ENCODE assay signal across 10 cellular contexts in genomic region chr9:128193469-128194096, GRCh38. TPM values are rescaled to one million over a fixed set of nuclear protein-coding genes. Genes with fewer than 3 reads are reported as not detected.
DNase-seq lines count a peak whose midpoint lies in the region; ATAC-seq and TF ChIP-seq lines count a peak whose summit lies in the region.
"Had no signal": no experiment of that assay in that cellular context is flagged by ENCODE, and none has a peak within 500 bp of the region (broad histone marks: within the 10 kb centered on the region; RNA-seq: fewer than 3 reads in every experiment).

No MANE protein-coding gene starts in this region.

- H3K27me3 ChIP-seq in left ventricle myocardium inferior (ENCODE audit: low read depth) (no peaks in the 10 kb centered on the region), mammary epithelial cell (ENCODE audit: insufficient read depth, low read length) (no peaks in the 10 kb centered on the region), vagina (no peaks in the 10 kb centered on the region), neuronal stem cell (ENCODE audit: control insufficient read depth in 3 of 3, insufficient read depth in 3 of 3, low read depth in 1 of 3, low read length in 3 of 3) (no peaks in the 10 kb centered on the region)

- no peak overlapping the region for H3K4me2 ChIP-seq in mammary epithelial cell (ENCODE audit: insufficient read depth, low read depth, low read length)
- H3K4me2 ChIP-seq in neuronal stem cell (ENCODE audit: insufficient read depth, low read length, poor library complexity, severe bottlenecking): no peak overlapping the region

- in situ Hi-C loops in mammary epithelial cell (cut with MboI; ENCODE audit: low sequenced_read_pairs in 2 of 2): no loop called here

- peaks cover 14% of the 10 kb centered on the region for H3K36me3 ChIP-seq in left ventricle myocardium inferior
- H3K36me3 ChIP-seq in mammary epithelial cell (ENCODE audit: insufficient read depth, low read length): peaks cover 8% of the 10 kb centered on the region
- H3K36me3 ChIP-seq in vagina: peaks cover 0 to 6% of the 10 kb centered on the region in 2 donors
- H3K36me3 ChIP-seq in neuronal stem cell (replicated peaks in 1 of 2; ENCODE audit: control insufficient read depth in 2 of 2, insufficient read depth in 2 of 2, low read length in 2 of 2): peaks cover 9 to 26% of the 10 kb centered on the region in 2 donors

- no peak overlapping the region for H3K14ac ChIP-seq in neuronal stem cell (ENCODE audit: low read length)

- H3K18ac ChIP-seq in neuronal stem cell (ENCODE audit: low read length): no peak overlapping the region

- 78% methylated on average over 14 of the region's 14 CpGs for WGBS in mammary epithelial cell (ENCODE audit: low coverage, missing lambda C conversion rate)
- no CpG with 5 or more reads among the region's 14 CpGs for WGBS in neuronal stem cell (ENCODE audit: extremely low coverage in 2 of 2, insufficient read length in 2 of 2, insufficient replicate concordance in 1 of 2), 2 donors

- DNase-seq in left ventricle myocardium inferior (no peak), left cardiac atrium (no peak), mammary epithelial cell (no peak), neural crest cell (ENCODE audit: low read depth, low spot score) (no peak), vagina (ENCODE audit: extremely low spot score in 2 of 2) (no peak), neuronal stem cell (ENCODE audit: low spot score) (no peak), NCI-H1092 (lab: John Stamatoyannopoulos, UW) (no peak), GM10266 (ENCODE audit: extremely low spot score) (no peak)
- DNase-seq: stimulated activated naive CD8-positive, alpha-beta T cell treated with anti-CD3 and anti-CD28 coated beads, Interleukin-15, Interleukin-2, amounts not matched to agents 100 U/mL and 50 U/mL, for 24 hours had no signal

- H3K9me3 ChIP-seq in left ventricle myocardium inferior (replicated peaks) (no peaks in the 10 kb centered on the region), mammary epithelial cell (replicated peaks; ENCODE audit: insufficient read depth, low read length) (no peaks in the 10 kb centered on the region), vagina (no peaks in the 10 kb centered on the region), neuronal stem cell (replicated peaks in 1 of 2; ENCODE audit: control insufficient read depth in 2 of 2, insufficient read depth in 1 of 2, low read depth in 1 of 2, low read length in 2 of 2) (no peaks in the 10 kb centered on the region)

- H3K9me3 Mint-ChIP-seq in neural crest cell: no peaks in the 10 kb centered on the region
- H3K9me3 Mint-ChIP-seq: naive thymus-derived CD8-positive, alpha-beta T cell had no signal

- H3K36me3 Mint-ChIP-seq in neural crest cell (ENCODE audit: low read depth): peaks cover 8% of the 10 kb centered on the region

- ATAC-seq in left cardiac atrium: no peak
- ATAC-seq: stimulated activated naive CD8-positive, alpha-beta T cell treated with anti-CD3 and anti-CD28 coated beads, Interleukin-15, Interleukin-2, amounts not matched to agents 100 U/mL and 50 U/mL, for 24 hours had no signal

- TF ChIP-seq POLR2A in vagina (IDR thresholded peaks at IDR 0.05): no peak

- no peak overlapping the region for H2BK5ac ChIP-seq in neuronal stem cell (ENCODE audit: low read length)

- H4K91ac ChIP-seq in neuronal stem cell (ENCODE audit: low read depth, low read length, poor library complexity): no peak overlapping the region

- H3K27ac Mint-ChIP-seq in neural crest cell (ENCODE audit: unreplicated experiment): no peak overlapping the region

- dilution Hi-C loops in mammary epithelial cell (cut with HindIII; ENCODE audit: low sequenced_read_pairs): no loop called here

- BruUV-seq in mammary epithelial cell (replicated peaks; lab: Mats Ljungman, UMichigan): no TSS peak

- H2AK5ac ChIP-seq in neuronal stem cell (ENCODE audit: low read depth, low read length): no peak overlapping the region

- no peak overlapping the region for H2BK120ac ChIP-seq in neuronal stem cell (ENCODE audit: low read depth, low read length)

- H3K27ac ChIP-seq in left ventricle myocardium inferior (replicated peaks): peak overlapping the region; percentile 89
- H3K27ac ChIP-seq in mammary epithelial cell (ENCODE audit: insufficient read depth, low read depth, low read length): no peak overlapping the region
- peak overlapping the region; percentile 93 for H3K27ac ChIP-seq in vagina
- H3K27ac ChIP-seq in neuronal stem cell (replicated peaks; ENCODE audit: low read length): no peak overlapping the region

- CTCF ChIA-PET in mammary epithelial cell (lab: Charles Lee; ENCODE audit: low non-redundant PET): interaction anchor here (0.7 kb wide), 1 partner anchor 69 kb away, joined by 7 read pairs; no protein-coding TSS in a partner anchor

- peaks cover 14% of the 10 kb centered on the region for H3K79me2 ChIP-seq in mammary epithelial cell (ENCODE audit: insufficient read depth, low read length)

- H2BK12ac ChIP-seq in neuronal stem cell (ENCODE audit: low read length): no peak overlapping the region

- no peaks in the 10 kb centered on the region for H3K27me3 Mint-ChIP-seq in neural crest cell (ENCODE audit: low read depth)
- H3K27me3 Mint-ChIP-seq: naive thymus-derived CD8-positive, alpha-beta T cell had no signal

- H2AFZ ChIP-seq in mammary epithelial cell (ENCODE audit: low read depth, low read length) (peak overlapping the region; percentile 80), neuronal stem cell (ENCODE audit: low read length) (no peak overlapping the region)

- H4K8ac ChIP-seq in neuronal stem cell (ENCODE audit: low read depth, low read length): no peak overlapping the region

- H3K4me1 Mint-ChIP-seq in neural crest cell: peaks cover 17% of the 10 kb centered on the region

- H3K23ac ChIP-seq in neuronal stem cell (ENCODE audit: low read depth, low read length, poor library complexity): no peak overlapping the region

- H2BK15ac ChIP-seq in neuronal stem cell (ENCODE audit: low read length): no peak overlapping the region

- H3K9ac ChIP-seq in mammary epithelial cell (ENCODE audit: insufficient read depth, low read length) (no peak overlapping the region), neuronal stem cell (ENCODE audit: low read depth, low read length, poor library complexity) (no peak overlapping the region)

- H3K79me1 ChIP-seq in neuronal stem cell (ENCODE audit: low read depth, low read length): peaks cover 9% of the 10 kb centered on the region

- H3K4me3 Mint-ChIP-seq in neural crest cell: peak overlapping the region; percentile 41

- H3K4ac ChIP-seq in neuronal stem cell (ENCODE audit: low read length): no peak overlapping the region

- intact Hi-C loops in left ventricle myocardium inferior (cut with micrococcal nuclease): no loop called here
- intact Hi-C loops in left cardiac atrium (cut with DNase I): no loop called here
- intact Hi-C loops in mammary epithelial cell (cut with micrococcal nuclease): loop anchor here (2.0 to 5.0 kb wide), 4 partner anchors 57 to 147 kb away; partner anchors contain the start of genes COQ4, SLC27A4 and TRUB2
- intact Hi-C loops in vagina (cut with DNase I): no loop called here

- H4K20me1 ChIP-seq in mammary epithelial cell (ENCODE audit: insufficient read depth, low read length): no peaks in the 10 kb centered on the region

- H3K4me1 ChIP-seq in left ventricle myocardium inferior (peaks cover 33% of the 10 kb centered on the region), mammary epithelial cell (ENCODE audit: insufficient read depth, low read length) (peaks cover 19% of the 10 kb centered on the region), vagina (peaks cover 36% of the 10 kb centered on the region), neuronal stem cell (ENCODE audit: control insufficient read depth in 2 of 2, insufficient read depth in 1 of 2, low read depth in 1 of 2, low read length in 2 of 2) (peaks cover 4 to 5% of the 10 kb centered on the region in 2 donors)

- TF ChIP-seq CTCF in left ventricle myocardium inferior (IDR thresholded peaks at IDR 0.05; ENCODE audit: borderline replicate concordance): no peak
- TF ChIP-seq CTCF in mammary epithelial cell (conservative IDR thresholded peaks at IDR 0.05 in 1 of 2, IDR thresholded peaks at IDR 0.05 in 1 of 2; ENCODE audit: extremely low read depth in 1 of 2, insufficient read depth in 1 of 2, low read depth in 1 of 2, low read length in 2 of 2): no peak
- no peak for TF ChIP-seq CTCF in neural crest cell (conservative IDR thresholded peaks at IDR 0.05)
- TF ChIP-seq CTCF in vagina (IDR thresholded peaks at IDR 0.05): no peak
- no peak for TF ChIP-seq CTCF in GM10266 (IDR thresholded peaks at IDR 0.05; ENCODE audit: control insufficient read depth, insufficient read depth, low read depth, missing control alignments)

- H3K4me3 ChIP-seq in left ventricle myocardium inferior: peak overlapping the region; percentile 80
- H3K4me3 ChIP-seq in mammary epithelial cell (replicated peaks in 1 of 3; ENCODE audit: insufficient read depth in 1 of 3, low read depth in 2 of 3, low read length in 3 of 3): no peak overlapping the region
- peak overlapping the region in 1 of 2 donors; percentile 80 for H3K4me3 ChIP-seq in vagina
- no peak overlapping the region for H3K4me3 ChIP-seq in neuronal stem cell (ENCODE audit: low read length in 2 of 2)

RNA-seq across cellular contexts. Expression of gene CIZ1, which starts 2.2 kb away (rescaled TPM):
- total RNA-seq in left ventricle myocardium inferior: 74.9 TPM
- total RNA-seq in left cardiac atrium: 10 to 100 TPM; 67.1 to 68.5 TPM
- 100 to 1,000 TPM in 1 of 2 donors, 10 to 100 TPM in 1; 36.0 to 109 TPM for total RNA-seq in mammary epithelial cell
- polyA plus RNA-seq in mammary epithelial cell: 25.5 TPM
- polyA minus RNA-seq in mammary epithelial cell: 130 TPM
- 201 and 226 TPM in 2 replicates for total RNA-seq in neural crest cell
- 101 TPM for total RNA-seq in vagina
- 120 TPM for polyA plus RNA-seq in neuronal stem cell (2013, experiment 1 of 2)
- polyA plus RNA-seq in neuronal stem cell (2013, experiment 2 of 2): 119 TPM

RNA-seq across cellular contexts. Expression of gene DNM1, which starts 9.6 kb away (rescaled TPM):
- total RNA-seq in left ventricle myocardium inferior (4.9 TPM), left cardiac atrium (10 to 100 TPM; 11.3 to 14.0 TPM), mammary epithelial cell (1 to 10 TPM in 1 of 2 donors, under 1 TPM in 1; 0.67 to 3.2 TPM), neural crest cell (84.0 and 87.2 TPM in 2 replicates), vagina (33.4 TPM)
- polyA plus RNA-seq in mammary epithelial cell: 0.50 TPM
- not detected for polyA minus RNA-seq in mammary epithelial cell
- polyA plus RNA-seq in neuronal stem cell (2013, experiment 1 of 2): 46.5 TPM
- 48.3 TPM for polyA plus RNA-seq in neuronal stem cell (2013, experiment 2 of 2)

RNA-seq across cellular contexts. Expression of gene BBLN, which starts 33.5 kb away (rescaled TPM):
- total RNA-seq in left ventricle myocardium inferior: 52.5 TPM
- 10 to 100 TPM; 45.3 to 46.2 TPM for total RNA-seq in left cardiac atrium
- 10 to 100 TPM; 56.9 to 63.3 TPM for total RNA-seq in mammary epithelial cell
- 58.9 TPM for polyA plus RNA-seq in mammary epithelial cell
- polyA minus RNA-seq in mammary epithelial cell: 11.0 TPM
- 80.6 and 82.5 TPM in 2 replicates for total RNA-seq in neural crest cell
- 134 TPM for total RNA-seq in vagina
- 95.6 TPM for polyA plus RNA-seq in neuronal stem cell (2013, experiment 1 of 2)
- polyA plus RNA-seq in neuronal stem cell (2013, experiment 2 of 2): 101 TPM

RNA-seq across cellular contexts. Expression of gene LCN2, which starts 44.3 kb away (rescaled TPM):
- not detected for total RNA-seq in left ventricle myocardium inferior
- under 1 TPM in 1 of 2 donors, not detected in 1; 0.38 TPM for total RNA-seq in left cardiac atrium
- 10 to 100 TPM in 1 of 2 donors, 1 to 10 TPM in 1; 6.5 to 20.0 TPM for total RNA-seq in mammary epithelial cell
- polyA plus RNA-seq in mammary epithelial cell: 2.1 TPM
- 9.1 TPM for polyA minus RNA-seq in mammary epithelial cell
- total RNA-seq in neural crest cell: not detected in 2 replicates
- 136 TPM for total RNA-seq in vagina
- polyA plus RNA-seq in neuronal stem cell (2013, experiment 1 of 2): 0.08 TPM
- polyA plus RNA-seq in neuronal stem cell (2013, experiment 2 of 2): 0.10 TPM
- total RNA-seq: naive thymus-derived CD8-positive, alpha-beta T cell had no signal
- polyA plus RNA-seq: naive thymus-derived CD8-positive, alpha-beta T cell had no signal

Comparison
In these comparisons a context has a peak if more than half of its experiments do, and no peak if none do; other contexts are left out.
1. H3K27ac ChIP-seq: peak in left ventricle myocardium inferior (single experiment) and vagina (single experiment); none in mammary epithelial cell (single experiment) and neuronal stem cell (single experiment).